11 cellular contexts compared by ENCODE assay signal in the genomic region with DNA sequence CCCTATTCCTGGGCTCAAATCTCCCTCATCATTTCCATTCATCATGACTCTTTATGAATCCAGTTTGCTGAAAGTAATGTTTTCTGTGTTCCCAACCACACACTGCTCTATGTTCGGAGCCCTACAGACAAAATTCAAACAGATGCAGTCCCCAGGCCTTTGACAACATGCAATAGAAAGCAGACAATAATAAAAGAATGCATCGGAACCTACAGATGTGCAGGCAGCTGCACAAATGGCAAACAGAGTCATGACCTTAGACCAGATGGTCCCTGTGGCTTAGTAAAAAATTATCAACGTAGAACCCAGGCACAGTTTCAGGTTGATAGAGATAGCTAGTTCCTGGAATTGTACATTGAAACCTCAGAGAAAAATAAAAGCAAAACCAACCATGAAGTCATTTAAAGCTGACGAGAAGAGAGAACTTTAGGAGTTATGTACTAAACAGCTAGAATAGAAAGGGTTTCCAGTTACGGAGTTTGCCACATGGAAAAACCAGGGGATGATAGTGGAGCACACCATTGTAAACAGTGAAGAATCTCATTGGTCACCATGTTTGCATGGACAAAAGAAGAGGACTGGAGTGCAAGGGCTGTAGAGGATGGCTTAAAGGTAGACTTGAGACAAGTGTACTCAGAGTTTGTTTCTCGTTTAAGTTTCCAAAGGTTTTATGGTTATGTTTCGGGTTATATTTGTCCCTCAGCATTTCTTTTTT. TPM values are rescaled to one million over a fixed set of nuclear protein-coding genes. Genes with fewer than 3 reads are reported as not detected.
DNase-seq lines count a peak whose midpoint lies in the region; ATAC-seq, FAIRE-seq and TF ChIP-seq lines count a peak whose summit lies in the region.
"Had no signal": no experiment of that assay in that cellular context is flagged by ENCODE, and none has a peak within 500 bp of the region (broad histone marks: within the 10 kb centered on the region; RNA-seq: fewer than 3 reads in every experiment).

No MANE protein-coding gene starts in this region.

- H3K36me3 Mint-ChIP-seq in activated naive CD8-positive, alpha-beta T cell: peaks cover 3% of the 10 kb centered on the region

- no peak for FAIRE-seq in GM12892 (lab: Jason Lieb, UNC)

- no peaks in the 10 kb centered on the region for H3K27me3 Mint-ChIP-seq in activated naive CD8-positive, alpha-beta T cell

- no peak for TF ChIP-seq POLR2A in GM12892 (IDR thresholded peaks at IDR 0.05; ENCODE audit: low read depth, low read length)

- peaks cover 79% of the 10 kb centered on the region for H3K4me1 Mint-ChIP-seq in activated naive CD8-positive, alpha-beta T cell (ENCODE audit: low read depth)

- POLR2A ChIA-PET in HEK293T (lab: Yijun Ruan, JAX): no interaction called here

- CTCF ChIA-PET in HEK293T (lab: Yijun Ruan, JAX): no interaction called here

- DNase-seq in HEK293T (ENCODE audit: extremely low spot score) (no peak), GM12892 (ENCODE audit: insufficient read length) (no peak), head of caudate nucleus (no peak), AG20443 (ENCODE audit: low spot score) (no peak)
- DNase-seq: left ventricle myocardium superior, NCI-H1105 treated with DMSO at 0.1 percent for 48 hours, WERI-Rb-1 had no signal

- peak overlapping the region; percentile 90 for H3K4me3 Mint-ChIP-seq in activated naive CD8-positive, alpha-beta T cell

- intact Hi-C loops in head of caudate nucleus (cut with DNase I): no loop called here

- H3K27ac Mint-ChIP-seq in activated naive CD8-positive, alpha-beta T cell: peak overlapping the region; percentile 100

- peak; percentile 45 for ATAC-seq in GM18519 (IDR thresholded peaks at IDR 0.05; ENCODE audit: low FRiP score, unreplicated experiment)
- peak; percentile 78 for ATAC-seq in GM21447 (IDR thresholded peaks at IDR 0.05; ENCODE audit: unreplicated experiment)
- peak; percentile 64 for ATAC-seq in HG03378 (IDR thresholded peaks at IDR 0.05; ENCODE audit: unreplicated experiment)

- peaks cover 4% of the 10 kb centered on the region for H3K9me3 Mint-ChIP-seq in activated naive CD8-positive, alpha-beta T cell (ENCODE audit: low read depth)

TF ChIP-seq in HEK293T, 16 proteins besides CTCF, POLR2A, EP300 and RAD21:
- TF ChIP-seq L3MBTL2 (conservative IDR thresholded peaks at IDR 0.05) (no peak), LEF1 (IDR thresholded peaks at IDR 0.05; ENCODE audit: borderline replicate concordance) (no peak), ELF4 (IDR thresholded peaks at IDR 0.05) (no peak), TARDBP (IDR thresholded peaks at IDR 0.05) (no peak), SP1 (IDR thresholded peaks at IDR 0.05) (no peak), ZNF384 (IDR thresholded peaks at IDR 0.05) (no peak)

RNA-seq across cellular contexts. Expression of a gene that starts 23.2 kb away (rescaled TPM):
- not detected for polyA plus RNA-seq in GM12892 (2012; ENCODE audit: missing spikeins)
